Comparison of ENCODE assay signal across 22 cellular contexts in genomic region chr10:89869180-89869579, GRCh38.
DNase-seq lines count a peak whose midpoint lies in the region; ATAC-seq and TF ChIP-seq lines count a peak whose summit lies in the region.
"Had no signal": no experiment of that assay in that cellular context is flagged by ENCODE, and none has a peak within 500 bp of the region (broad histone marks: within the 10 kb centered on the region; RNA-seq: fewer than 3 reads in every experiment).

No MANE protein-coding gene starts in this region.

- no peaks in the 10 kb centered on the region for H3K9me2 ChIP-seq in HCT116 (ENCODE audit: insufficient read depth)

- no peaks in the 10 kb centered on the region for H3K27me3 ChIP-seq in HCT116 (ENCODE audit: insufficient read depth, low read length)
- H3K27me3 ChIP-seq: brain microvascular endothelial cell, pancreas, testis had no signal

- H3K9me3 ChIP-seq in HCT116 (ENCODE audit: control insufficient read depth in 1 of 2, insufficient read depth in 1 of 2, low read depth in 1 of 2, low read length in 2 of 2) = no peaks in the 10 kb centered on the region
- H3K9me3 ChIP-seq: pancreas, testis had no signal

- H3K79me2 ChIP-seq in HCT116 (ENCODE audit: insufficient read depth, low read length) = no peaks in the 10 kb centered on the region

- peaks cover 9 to 15% of the 10 kb centered on the region in 2 experiments; a peak in 3 of 4 replicates for H3K4me1 ChIP-seq in HCT116 (ENCODE audit: control insufficient read depth in 1 of 2, insufficient read depth in 2 of 2, low read length in 2 of 2)
- H3K4me1 ChIP-seq: pancreas had no signal

- DNase-seq in A172 (ENCODE audit: low spot score) = peak; percentile 31
- DNase-seq in HCT116 (ENCODE audit: low read depth, low spot score) = no peak
- DNase-seq in astrocyte of the hippocampus (ENCODE audit: low read depth, low spot score) = peak; percentile 34
- peak; percentile 59 for DNase-seq in inferior parietal cortex (ENCODE audit: extremely low spot score)
- no peak for DNase-seq in activated CD4-positive, alpha-beta T cell treated with anti-CD3 and anti-CD28 coated beads, Interleukin-2, amount 50 U/mL, for 1 hour
- DNase-seq in NCI-H1092 (lab: John Stamatoyannopoulos, UW) = no peak
- no peak for DNase-seq in NCI-H345 treated with DMSO at 0.1 percent for 48 hours (lab: John Stamatoyannopoulos, UW; ENCODE audit: unreplicated experiment)
- DNase-seq: activated CD4-positive, alpha-beta T cell treated with anti-CD3 and anti-CD28 coated beads, Interleukin-2, amount 10 ng/mL, durations not matched to agents 7 days and 5 days; brain microvascular endothelial cell; dermis blood vessel endothelial cell; KG1; NCI-H2081 treated with DMSO at 0.1 percent for 48 hours; NCI-H526 treated with DMSO at 0.1 percent for 48 hours; pancreas; SHP77; T-helper 1 cell; testis had no signal

- peak; percentile 19; the same call in 1 of the 2 replicates for TF ChIP-seq RAD21 in HCT116 (IDR thresholded peaks at IDR 0.05; ENCODE audit: low read depth)

- H3K36me3 ChIP-seq in HCT116 (ENCODE audit: control insufficient read depth in 1 of 2, insufficient read depth in 2 of 2, low read length in 2 of 2) = no peaks in the 10 kb centered on the region
- H3K36me3 ChIP-seq: brain microvascular endothelial cell, HAP-1, pancreas had no signal

- RAD21 ChIA-PET in HCT116 (lab: Charles Lee; ENCODE audit: low non-redundant PET in 1 of 2, low total read pairs in 2 of 2, uncharacterized antibody in 2 of 2, unreplicated experiment in 2 of 2) = interaction anchor here in 1 of 2 experiments (0.5 kb wide), 1 partner anchor 218 kb away, joined by 3 read pairs; no protein-coding TSS in a partner anchor

- no TSS peak for BruUV-seq in HCT116 (replicated peaks; lab: Mats Ljungman, UMichigan)

- no peak for TF ChIP-seq CTCF in HCT116 (IDR thresholded peaks at IDR 0.05 in 2 of 3, conservative IDR thresholded peaks at IDR 0.05 in 1 of 3; ENCODE audit: borderline replicate concordance in 1 of 3, insufficient read depth in 1 of 3, low read depth in 2 of 3, low read length in 2 of 3)

- CTCF ChIA-PET in HCT116 (lab: Charles Lee) = no interaction called here

- no peak overlapping the region for H3K4me2 ChIP-seq in HCT116 (ENCODE audit: low read length)

- TF ChIP-seq POLR2A in HCT116 (IDR thresholded peaks at IDR 0.05; ENCODE audit: borderline replicate concordance, extremely low read depth, insufficient read depth, insufficient read length) = no peak

- ATAC-seq in HCT116 = no peak
- no peak for ATAC-seq in GM21737 (IDR thresholded peaks at IDR 0.05; ENCODE audit: unreplicated experiment)
- ATAC-seq: activated T-helper 17 cell treated with anti-CD3 and anti-CD28 coated beads, Interleukin-2, amount 50 U/mL, for 72 hours; natural killer cell treated with Interleukin-12 subunit alpha and Interleukin-12 subunit beta and Interleukin-15 and Interleukin-18, amount 100 ng/mL, for 72 hours; pancreas; sciatic nerve had no signal

- H3K9ac ChIP-seq in HCT116 (ENCODE audit: low read length) = no peak overlapping the region

- intact Hi-C loops in HCT116 (cut with micrococcal nuclease) = no loop called here

- POLR2A ChIA-PET in HCT116 (lab: Charles Lee) = no interaction called here

- no peak overlapping the region for H3K27ac ChIP-seq in HCT116 (ENCODE audit: low read depth, low read length)
- H3K27ac ChIP-seq: brain microvascular endothelial cell, pancreas, testis had no signal

- H3K4me3 ChIP-seq in HCT116 (replicated peaks in 1 of 2; ENCODE audit: low read depth in 1 of 2, low read length in 2 of 2) = no peak overlapping the region
- H3K4me3 ChIP-seq: HAP-1, pancreas, testis had no signal

- no peaks in the 10 kb centered on the region for H4K20me1 ChIP-seq in HCT116 (ENCODE audit: insufficient read depth)

- no peak overlapping the region for H2AFZ ChIP-seq in HCT116 (ENCODE audit: low read depth, low read length, poor library complexity, severe bottlenecking)

TF ChIP-seq in HCT116, 20 proteins besides CTCF, POLR2A, EP300 and RAD21:
- TF ChIP-seq EGR1 (IDR thresholded peaks at IDR 0.05; ENCODE audit: low read depth) (no peak), ZFX (IDR thresholded peaks at IDR 0.05) (no peak), ZNF274 (IDR thresholded peaks at IDR 0.05; ENCODE audit: low read depth, low read length) (no peak), POLR2AphosphoS5 (IDR thresholded peaks at IDR 0.05; ENCODE audit: low read depth, low read length) (no peak), SRF (IDR thresholded peaks at IDR 0.05; ENCODE audit: low read depth) (no peak), MAX (IDR thresholded peaks at IDR 0.05) (no peak), TCF7L2 (IDR thresholded peaks at IDR 0.05; ENCODE audit: borderline replicate concordance, extremely low read depth, insufficient read depth, insufficient read length) (no peak), SP1 (IDR thresholded peaks at IDR 0.05; ENCODE audit: low read depth) (no peak), ATF3 (IDR thresholded peaks at IDR 0.05) (no peak), CEBPB (IDR thresholded peaks at IDR 0.05; ENCODE audit: low read depth) (no peak), SIN3A (IDR thresholded peaks at IDR 0.05; ENCODE audit: low read depth) (no peak), REST (IDR thresholded peaks at IDR 0.05; ENCODE audit: low read depth) (no peak), EZH2phosphoT487 (IDR thresholded peaks at IDR 0.05; ENCODE audit: borderline replicate concordance) (no peak), FOSL1 (IDR thresholded peaks at IDR 0.05; ENCODE audit: low read depth) (no peak), YY1 (IDR thresholded peaks at IDR 0.05; ENCODE audit: extremely low read depth, insufficient replicate concordance, low read depth, low read length) (no peak), CBX3 (IDR thresholded peaks at IDR 0.05; ENCODE audit: low read depth) (no peak)
- TF ChIP-seq, protein P1, sequence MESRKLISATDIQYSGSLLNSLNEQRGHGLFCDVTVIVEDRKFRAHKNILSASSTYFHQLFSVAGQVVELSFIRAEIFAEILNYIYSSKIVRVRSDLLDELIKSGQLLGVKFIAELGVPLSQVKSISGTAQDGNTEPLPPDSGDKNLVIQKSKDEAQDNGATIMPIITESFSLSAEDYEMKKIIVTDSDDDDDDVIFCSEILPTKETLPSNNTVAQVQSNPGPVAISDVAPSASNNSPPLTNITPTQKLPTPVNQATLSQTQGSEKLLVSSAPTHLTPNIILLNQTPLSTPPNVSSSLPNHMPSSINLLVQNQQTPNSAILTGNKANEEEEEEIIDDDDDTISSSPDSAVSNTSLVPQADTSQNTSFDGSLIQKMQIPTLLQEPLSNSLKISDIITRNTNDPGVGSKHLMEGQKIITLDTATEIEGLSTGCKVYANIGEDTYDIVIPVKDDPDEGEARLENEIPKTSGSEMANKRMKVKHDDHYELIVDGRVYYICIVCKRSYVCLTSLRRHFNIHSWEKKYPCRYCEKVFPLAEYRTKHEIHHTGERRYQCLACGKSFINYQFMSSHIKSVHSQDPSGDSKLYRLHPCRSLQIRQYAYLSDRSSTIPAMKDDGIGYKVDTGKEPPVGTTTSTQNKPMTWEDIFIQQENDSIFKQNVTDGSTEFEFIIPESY (IDR thresholded peaks at IDR 0.05; ENCODE audit: extremely low read depth, insufficient replicate concordance, low read length) = no peak

Comparison
In these comparisons a context has a peak if more than half of its experiments do, and no peak if none do; other contexts are left out.
1. DNase-seq: peak in A172 (single experiment), astrocyte of the hippocampus (single experiment) and inferior parietal cortex (single experiment); none in HCT116 (single experiment), activated CD4-positive, alpha-beta T cell treated with anti-CD3 and anti-CD28 coated beads, Interleukin-2, amount 50 U/mL, for 1 hour (single experiment), NCI-H1092 (single experiment) and NCI-H345 treated with DMSO at 0.1 percent for 48 hours (single experiment).